In genomic region chr10:130067893-130068292, GRCh38 we compare ENCODE assay signal across 24 cellular contexts.
"Had no signal": no experiment of that assay in that cellular context is flagged by ENCODE, and none has a peak within 500 bp of the region (broad histone marks: within the 10 kb centered on the region; RNA-seq: fewer than 3 reads in every experiment).

No MANE protein-coding gene starts in this region.

- H3K27ac ChIP-seq: colonic mucosa, epithelial cell of prostate, esophagus squamous epithelium, gastrocnemius medialis, heart right ventricle, left lung, lower lobe of right lung had no signal

- H3K27ac Mint-ChIP-seq: dendritic cell treated with granulocyte-macrophage colony-stimulating factor and Interleukin-4, amounts not matched to agents 40 ng/mL and 50 ng/mL, for 4 days; endodermal cell; naive thymus-derived CD4-positive, alpha-beta T cell had no signal

- H3K4me3 Mint-ChIP-seq: dendritic cell treated with granulocyte-macrophage colony-stimulating factor and Interleukin-4, amounts not matched to agents 40 ng/mL and 50 ng/mL, for 4 days; effector memory CD8-positive, alpha-beta T cell; endodermal cell; naive thymus-derived CD4-positive, alpha-beta T cell had no signal

- H3K9me3 ChIP-seq: colonic mucosa, esophagus squamous epithelium, gastrocnemius medialis, lower lobe of right lung had no signal

- H3K36me3 ChIP-seq: colonic mucosa, gastrocnemius medialis, lower lobe of right lung had no signal

- H3K4me1 ChIP-seq: colonic mucosa, esophagus squamous epithelium, gastrocnemius medialis, left lung, lower lobe of right lung had no signal

- H3K27me3 ChIP-seq: colonic mucosa, esophagus squamous epithelium, gastrocnemius medialis, heart right ventricle, left lung had no signal

- H3K27me3 Mint-ChIP-seq: dendritic cell treated with granulocyte-macrophage colony-stimulating factor and Interleukin-4, amounts not matched to agents 40 ng/mL and 50 ng/mL, for 4 days; effector memory CD8-positive, alpha-beta T cell had no signal

- ATAC-seq: effector memory CD8-positive, alpha-beta T cell; esophagus mucosa; gastrocnemius medialis; heart right ventricle; left cardiac atrium; left lung; left ventricle myocardium superior; lower lobe of right lung; naive thymus-derived CD4-positive, alpha-beta T cell had no signal

- H3K4me3 ChIP-seq: colonic mucosa, esophagus squamous epithelium, gastrocnemius medialis, heart right ventricle, left lung, lower lobe of right lung had no signal

- H3K4me1 Mint-ChIP-seq: endodermal cell had no signal

- DNase-seq: colonic mucosa; cortex of kidney; effector CD8-positive, alpha-beta T cell; effector memory CD8-positive, alpha-beta T cell; endodermal cell; erythroblast; esophagus squamous epithelium; foreskin fibroblast; foreskin melanocyte; gastrocnemius medialis; glutamatergic neuron; head of caudate nucleus; heart right ventricle; hippocampal formation; left cardiac atrium; left lung; left ventricle myocardium superior; lower lobe of right lung; mesenchymal stem cell; midbrain; naive thymus-derived CD4-positive, alpha-beta T cell had no signal
